Comparison of ENCODE assay signal across 8 cellular contexts in genomic region chr13:72562686-72563085, GRCh38.
"Had no signal": no experiment of that assay in that cellular context is flagged by ENCODE, and none has a peak within 500 bp of the region (broad histone marks: within the 10 kb centered on the region; RNA-seq: fewer than 3 reads in every experiment).

No MANE protein-coding gene starts in this region.

- H3K27ac ChIP-seq: HL-60, KMS-11 had no signal

- H3K4me3 ChIP-seq: GM23338, HAP-1 had no signal

- H3K9me3 ChIP-seq: HAP-1 had no signal

- H3K36me3 ChIP-seq: HAP-1 had no signal

- H3K4me2 ChIP-seq: GM23338, KMS-11 had no signal

- H2AFZ ChIP-seq: GM23338 had no signal

- ATAC-seq: GM23338, HCT116 had no signal

- DNase-seq: H7, HFFc6, Karpas-422 had no signal

- H3K9ac ChIP-seq: KMS-11 had no signal
